ENCODE assay signal across 1 cellular context in genomic region chr7:5822742-5823503, GRCh38.
TF ChIP-seq lines count a peak whose summit lies in the region.

No MANE protein-coding gene starts in this region.

TF ChIP-seq in GM12878, 131 proteins besides CTCF, POLR2A, EP300 and RAD21 (continued from another document):
- TF ChIP-seq, protein P1, sequence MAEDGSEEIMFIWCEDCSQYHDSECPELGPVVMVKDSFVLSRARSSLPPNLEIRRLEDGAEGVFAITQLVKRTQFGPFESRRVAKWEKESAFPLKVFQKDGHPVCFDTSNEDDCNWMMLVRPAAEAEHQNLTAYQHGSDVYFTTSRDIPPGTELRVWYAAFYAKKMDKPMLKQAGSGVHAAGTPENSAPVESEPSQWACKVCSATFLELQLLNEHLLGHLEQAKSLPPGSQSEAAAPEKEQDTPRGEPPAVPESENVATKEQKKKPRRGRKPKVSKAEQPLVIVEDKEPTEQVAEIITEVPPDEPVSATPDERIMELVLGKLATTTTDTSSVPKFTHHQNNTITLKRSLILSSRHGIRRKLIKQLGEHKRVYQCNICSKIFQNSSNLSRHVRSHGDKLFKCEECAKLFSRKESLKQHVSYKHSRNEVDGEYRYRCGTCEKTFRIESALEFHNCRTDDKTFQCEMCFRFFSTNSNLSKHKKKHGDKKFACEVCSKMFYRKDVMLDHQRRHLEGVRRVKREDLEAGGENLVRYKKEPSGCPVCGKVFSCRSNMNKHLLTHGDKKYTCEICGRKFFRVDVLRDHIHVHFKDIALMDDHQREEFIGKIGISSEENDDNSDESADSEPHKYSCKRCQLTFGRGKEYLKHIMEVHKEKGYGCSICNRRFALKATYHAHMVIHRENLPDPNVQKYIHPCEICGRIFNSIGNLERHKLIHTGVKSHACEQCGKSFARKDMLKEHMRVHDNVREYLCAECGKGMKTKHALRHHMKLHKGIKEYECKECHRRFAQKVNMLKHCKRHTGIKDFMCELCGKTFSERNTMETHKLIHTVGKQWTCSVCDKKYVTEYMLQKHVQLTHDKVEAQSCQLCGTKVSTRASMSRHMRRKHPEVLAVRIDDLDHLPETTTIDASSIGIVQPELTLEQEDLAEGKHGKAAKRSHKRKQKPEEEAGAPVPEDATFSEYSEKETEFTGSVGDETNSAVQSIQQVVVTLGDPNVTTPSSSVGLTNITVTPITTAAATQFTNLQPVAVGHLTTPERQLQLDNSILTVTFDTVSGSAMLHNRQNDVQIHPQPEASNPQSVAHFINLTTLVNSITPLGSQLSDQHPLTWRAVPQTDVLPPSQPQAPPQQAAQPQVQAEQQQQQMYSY (CRISPR knock-in tag; IDR thresholded peaks at IDR 0.05), result no peak
- TF ChIP-seq GABPA (IDR thresholded peaks at IDR 0.05; ENCODE audit: low read depth), result peak; percentile 89
- TF ChIP-seq ZNF24 (IDR thresholded peaks at IDR 0.05), result no peak
- TF ChIP-seq IKZF2 (IDR thresholded peaks at IDR 0.05), result 0 out of 4 replicates have a peak, but pooled peaks of 1 of the 2 experiments have one; percentile 29
- no peak for TF ChIP-seq BCL11A (IDR thresholded peaks at IDR 0.05; ENCODE audit: low read depth, low read length)
- no peak for TF ChIP-seq MTA3 (IDR thresholded peaks at IDR 0.05; ENCODE audit: borderline replicate concordance, low read length)
- TF ChIP-seq RB1 (IDR thresholded peaks at IDR 0.05; ENCODE audit: borderline replicate concordance), result 0 out of 2 replicates have a peak, but pooled peaks have one; percentile 77
- TF ChIP-seq, protein P2, sequence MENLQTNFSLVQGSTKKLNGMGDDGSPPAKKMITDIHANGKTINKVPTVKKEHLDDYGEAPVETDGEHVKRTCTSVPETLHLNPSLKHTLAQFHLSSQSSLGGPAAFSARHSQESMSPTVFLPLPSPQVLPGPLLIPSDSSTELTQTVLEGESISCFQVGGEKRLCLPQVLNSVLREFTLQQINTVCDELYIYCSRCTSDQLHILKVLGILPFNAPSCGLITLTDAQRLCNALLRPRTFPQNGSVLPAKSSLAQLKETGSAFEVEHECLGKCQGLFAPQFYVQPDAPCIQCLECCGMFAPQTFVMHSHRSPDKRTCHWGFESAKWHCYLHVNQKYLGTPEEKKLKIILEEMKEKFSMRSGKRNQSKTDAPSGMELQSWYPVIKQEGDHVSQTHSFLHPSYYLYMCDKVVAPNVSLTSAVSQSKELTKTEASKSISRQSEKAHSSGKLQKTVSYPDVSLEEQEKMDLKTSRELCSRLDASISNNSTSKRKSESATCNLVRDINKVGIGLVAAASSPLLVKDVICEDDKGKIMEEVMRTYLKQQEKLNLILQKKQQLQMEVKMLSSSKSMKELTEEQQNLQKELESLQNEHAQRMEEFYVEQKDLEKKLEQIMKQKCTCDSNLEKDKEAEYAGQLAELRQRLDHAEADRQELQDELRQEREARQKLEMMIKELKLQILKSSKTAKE (IDR thresholded peaks at IDR 0.05; ENCODE audit: low read depth, poor library complexity, severe bottlenecking), result peak; percentile 89
- TF ChIP-seq, protein P3, sequence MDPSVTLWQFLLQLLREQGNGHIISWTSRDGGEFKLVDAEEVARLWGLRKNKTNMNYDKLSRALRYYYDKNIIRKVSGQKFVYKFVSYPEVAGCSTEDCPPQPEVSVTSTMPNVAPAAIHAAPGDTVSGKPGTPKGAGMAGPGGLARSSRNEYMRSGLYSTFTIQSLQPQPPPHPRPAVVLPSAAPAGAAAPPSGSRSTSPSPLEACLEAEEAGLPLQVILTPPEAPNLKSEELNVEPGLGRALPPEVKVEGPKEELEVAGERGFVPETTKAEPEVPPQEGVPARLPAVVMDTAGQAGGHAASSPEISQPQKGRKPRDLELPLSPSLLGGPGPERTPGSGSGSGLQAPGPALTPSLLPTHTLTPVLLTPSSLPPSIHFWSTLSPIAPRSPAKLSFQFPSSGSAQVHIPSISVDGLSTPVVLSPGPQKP (IDR thresholded peaks at IDR 0.05; ENCODE audit: low read depth, low read length), result peak; percentile 74
- TF ChIP-seq TCF7 (IDR thresholded peaks at IDR 0.05; ENCODE audit: borderline replicate concordance), result no peak
- TF ChIP-seq CHD1 (IDR thresholded peaks at IDR 0.05; ENCODE audit: low read depth, low read length), result peak; percentile 94
- TF ChIP-seq, protein P4, sequence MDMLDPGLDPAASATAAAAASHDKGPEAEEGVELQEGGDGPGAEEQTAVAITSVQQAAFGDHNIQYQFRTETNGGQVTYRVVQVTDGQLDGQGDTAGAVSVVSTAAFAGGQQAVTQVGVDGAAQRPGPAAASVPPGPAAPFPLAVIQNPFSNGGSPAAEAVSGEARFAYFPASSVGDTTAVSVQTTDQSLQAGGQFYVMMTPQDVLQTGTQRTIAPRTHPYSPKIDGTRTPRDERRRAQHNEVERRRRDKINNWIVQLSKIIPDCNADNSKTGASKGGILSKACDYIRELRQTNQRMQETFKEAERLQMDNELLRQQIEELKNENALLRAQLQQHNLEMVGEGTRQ (IDR thresholded peaks at IDR 0.05; ENCODE audit: borderline replicate concordance, low read depth, low read length), result peak; percentile 80
- TF ChIP-seq MYB (IDR thresholded peaks at IDR 0.05; ENCODE audit: borderline replicate concordance, low read depth, low read length), result no peak
- TF ChIP-seq MAX (IDR thresholded peaks at IDR 0.05; ENCODE audit: low read depth, low read length), result peak; percentile 64; the same call in 1 of the 2 replicates
- no peak for TF ChIP-seq SMC3 (IDR thresholded peaks at IDR 0.05; ENCODE audit: borderline replicate concordance, low read length)
- TF ChIP-seq, protein P5, sequence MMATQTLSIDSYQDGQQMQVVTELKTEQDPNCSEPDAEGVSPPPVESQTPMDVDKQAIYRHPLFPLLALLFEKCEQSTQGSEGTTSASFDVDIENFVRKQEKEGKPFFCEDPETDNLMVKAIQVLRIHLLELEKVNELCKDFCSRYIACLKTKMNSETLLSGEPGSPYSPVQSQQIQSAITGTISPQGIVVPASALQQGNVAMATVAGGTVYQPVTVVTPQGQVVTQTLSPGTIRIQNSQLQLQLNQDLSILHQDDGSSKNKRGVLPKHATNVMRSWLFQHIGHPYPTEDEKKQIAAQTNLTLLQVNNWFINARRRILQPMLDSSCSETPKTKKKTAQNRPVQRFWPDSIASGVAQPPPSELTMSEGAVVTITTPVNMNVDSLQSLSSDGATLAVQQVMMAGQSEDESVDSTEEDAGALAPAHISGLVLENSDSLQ (IDR thresholded peaks at IDR 0.05), result peak; percentile 73
- TF ChIP-seq, protein P6, sequence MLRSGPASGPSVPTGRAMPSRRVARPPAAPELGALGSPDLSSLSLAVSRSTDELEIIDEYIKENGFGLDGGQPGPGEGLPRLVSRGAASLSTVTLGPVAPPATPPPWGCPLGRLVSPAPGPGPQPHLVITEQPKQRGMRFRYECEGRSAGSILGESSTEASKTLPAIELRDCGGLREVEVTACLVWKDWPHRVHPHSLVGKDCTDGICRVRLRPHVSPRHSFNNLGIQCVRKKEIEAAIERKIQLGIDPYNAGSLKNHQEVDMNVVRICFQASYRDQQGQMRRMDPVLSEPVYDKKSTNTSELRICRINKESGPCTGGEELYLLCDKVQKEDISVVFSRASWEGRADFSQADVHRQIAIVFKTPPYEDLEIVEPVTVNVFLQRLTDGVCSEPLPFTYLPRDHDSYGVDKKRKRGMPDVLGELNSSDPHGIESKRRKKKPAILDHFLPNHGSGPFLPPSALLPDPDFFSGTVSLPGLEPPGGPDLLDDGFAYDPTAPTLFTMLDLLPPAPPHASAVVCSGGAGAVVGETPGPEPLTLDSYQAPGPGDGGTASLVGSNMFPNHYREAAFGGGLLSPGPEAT (IDR thresholded peaks at IDR 0.05; ENCODE audit: low read depth), result peak; percentile 84
- TF ChIP-seq SIX5 (IDR thresholded peaks at IDR 0.05; ENCODE audit: low read depth, low read length, severe bottlenecking), result peak; percentile 89
- no peak for TF ChIP-seq FOXM1 (IDR thresholded peaks at IDR 0.05; ENCODE audit: low read depth, low read length)
- no peak for TF ChIP-seq CUX1 (IDR thresholded peaks at IDR 0.05; ENCODE audit: insufficient replicate concordance, low read depth, low read length)
- TF ChIP-seq IRF4 (IDR thresholded peaks at IDR 0.05; ENCODE audit: low read depth, low read length), result no peak
- TF ChIP-seq ZNF384 (IDR thresholded peaks at IDR 0.05; ENCODE audit: borderline replicate concordance, low read depth, low read length), result no peak
- no peak for TF ChIP-seq ATF2 (IDR thresholded peaks at IDR 0.05; ENCODE audit: low read length)
- TF ChIP-seq POLR2AphosphoS5 (IDR thresholded peaks at IDR 0.05; ENCODE audit: low read length), result peak; percentile 68; the same call in 1 of the 2 replicates
- TF ChIP-seq SRF (IDR thresholded peaks at IDR 0.05; ENCODE audit: low read depth in 2 of 2, low read length in 2 of 2), result 0 out of 4 replicates have a peak, but pooled peaks of 1 of the 2 experiments have one; percentile 3
- TF ChIP-seq CEBPB (IDR thresholded peaks at IDR 0.05; ENCODE audit: borderline replicate concordance in 1 of 2, low read depth in 2 of 2, low read length in 2 of 2), result no peak
- peak; percentile 97 for TF ChIP-seq ATF7 (IDR thresholded peaks at IDR 0.05; ENCODE audit: low read depth)
- no peak for TF ChIP-seq PAX8 (IDR thresholded peaks at IDR 0.05)
- no peak for TF ChIP-seq TCF12 (IDR thresholded peaks at IDR 0.05; ENCODE audit: low read depth, low read length)
- TF ChIP-seq HDGF (IDR thresholded peaks at IDR 0.05), result no peak
- TF ChIP-seq, protein P7, sequence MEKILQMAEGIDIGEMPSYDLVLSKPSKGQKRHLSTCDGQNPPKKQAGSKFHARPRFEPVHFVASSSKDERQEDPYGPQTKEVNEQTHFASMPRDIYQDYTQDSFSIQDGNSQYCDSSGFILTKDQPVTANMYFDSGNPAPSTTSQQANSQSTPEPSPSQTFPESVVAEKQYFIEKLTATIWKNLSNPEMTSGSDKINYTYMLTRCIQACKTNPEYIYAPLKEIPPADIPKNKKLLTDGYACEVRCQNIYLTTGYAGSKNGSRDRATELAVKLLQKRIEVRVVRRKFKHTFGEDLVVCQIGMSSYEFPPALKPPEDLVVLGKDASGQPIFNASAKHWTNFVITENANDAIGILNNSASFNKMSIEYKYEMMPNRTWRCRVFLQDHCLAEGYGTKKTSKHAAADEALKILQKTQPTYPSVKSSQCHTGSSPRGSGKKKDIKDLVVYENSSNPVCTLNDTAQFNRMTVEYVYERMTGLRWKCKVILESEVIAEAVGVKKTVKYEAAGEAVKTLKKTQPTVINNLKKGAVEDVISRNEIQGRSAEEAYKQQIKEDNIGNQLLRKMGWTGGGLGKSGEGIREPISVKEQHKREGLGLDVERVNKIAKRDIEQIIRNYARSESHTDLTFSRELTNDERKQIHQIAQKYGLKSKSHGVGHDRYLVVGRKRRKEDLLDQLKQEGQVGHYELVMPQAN (conservative IDR thresholded peaks at IDR 0.05), result peak; percentile 29
